ENCODE assay signal across 1 cellular context in the genomic region with DNA sequence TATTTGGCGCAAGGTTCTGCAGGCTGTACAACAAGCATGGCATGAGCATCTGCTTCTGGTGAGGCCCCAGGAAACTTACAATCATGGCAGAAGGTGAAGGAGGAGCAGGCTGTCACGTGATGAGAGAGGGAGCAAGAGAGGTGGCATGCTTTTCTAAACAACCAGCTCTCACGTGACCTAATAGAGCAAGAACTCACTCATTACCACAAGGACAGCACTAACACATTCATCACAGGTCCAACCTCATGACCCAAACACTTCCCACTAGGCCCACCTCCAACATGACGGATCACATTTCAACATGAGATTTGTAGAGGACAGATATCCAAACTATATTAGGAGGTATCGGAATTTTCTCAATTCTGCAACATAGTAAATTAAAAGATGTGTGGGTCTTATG.
TF ChIP-seq lines count a peak whose summit lies in the region.

No MANE protein-coding gene starts in this region.

TF ChIP-seq in GM23338, 12 proteins besides CTCF, POLR2A, EP300 and RAD21 (continued from another document):
- TF ChIP-seq, protein P1, sequence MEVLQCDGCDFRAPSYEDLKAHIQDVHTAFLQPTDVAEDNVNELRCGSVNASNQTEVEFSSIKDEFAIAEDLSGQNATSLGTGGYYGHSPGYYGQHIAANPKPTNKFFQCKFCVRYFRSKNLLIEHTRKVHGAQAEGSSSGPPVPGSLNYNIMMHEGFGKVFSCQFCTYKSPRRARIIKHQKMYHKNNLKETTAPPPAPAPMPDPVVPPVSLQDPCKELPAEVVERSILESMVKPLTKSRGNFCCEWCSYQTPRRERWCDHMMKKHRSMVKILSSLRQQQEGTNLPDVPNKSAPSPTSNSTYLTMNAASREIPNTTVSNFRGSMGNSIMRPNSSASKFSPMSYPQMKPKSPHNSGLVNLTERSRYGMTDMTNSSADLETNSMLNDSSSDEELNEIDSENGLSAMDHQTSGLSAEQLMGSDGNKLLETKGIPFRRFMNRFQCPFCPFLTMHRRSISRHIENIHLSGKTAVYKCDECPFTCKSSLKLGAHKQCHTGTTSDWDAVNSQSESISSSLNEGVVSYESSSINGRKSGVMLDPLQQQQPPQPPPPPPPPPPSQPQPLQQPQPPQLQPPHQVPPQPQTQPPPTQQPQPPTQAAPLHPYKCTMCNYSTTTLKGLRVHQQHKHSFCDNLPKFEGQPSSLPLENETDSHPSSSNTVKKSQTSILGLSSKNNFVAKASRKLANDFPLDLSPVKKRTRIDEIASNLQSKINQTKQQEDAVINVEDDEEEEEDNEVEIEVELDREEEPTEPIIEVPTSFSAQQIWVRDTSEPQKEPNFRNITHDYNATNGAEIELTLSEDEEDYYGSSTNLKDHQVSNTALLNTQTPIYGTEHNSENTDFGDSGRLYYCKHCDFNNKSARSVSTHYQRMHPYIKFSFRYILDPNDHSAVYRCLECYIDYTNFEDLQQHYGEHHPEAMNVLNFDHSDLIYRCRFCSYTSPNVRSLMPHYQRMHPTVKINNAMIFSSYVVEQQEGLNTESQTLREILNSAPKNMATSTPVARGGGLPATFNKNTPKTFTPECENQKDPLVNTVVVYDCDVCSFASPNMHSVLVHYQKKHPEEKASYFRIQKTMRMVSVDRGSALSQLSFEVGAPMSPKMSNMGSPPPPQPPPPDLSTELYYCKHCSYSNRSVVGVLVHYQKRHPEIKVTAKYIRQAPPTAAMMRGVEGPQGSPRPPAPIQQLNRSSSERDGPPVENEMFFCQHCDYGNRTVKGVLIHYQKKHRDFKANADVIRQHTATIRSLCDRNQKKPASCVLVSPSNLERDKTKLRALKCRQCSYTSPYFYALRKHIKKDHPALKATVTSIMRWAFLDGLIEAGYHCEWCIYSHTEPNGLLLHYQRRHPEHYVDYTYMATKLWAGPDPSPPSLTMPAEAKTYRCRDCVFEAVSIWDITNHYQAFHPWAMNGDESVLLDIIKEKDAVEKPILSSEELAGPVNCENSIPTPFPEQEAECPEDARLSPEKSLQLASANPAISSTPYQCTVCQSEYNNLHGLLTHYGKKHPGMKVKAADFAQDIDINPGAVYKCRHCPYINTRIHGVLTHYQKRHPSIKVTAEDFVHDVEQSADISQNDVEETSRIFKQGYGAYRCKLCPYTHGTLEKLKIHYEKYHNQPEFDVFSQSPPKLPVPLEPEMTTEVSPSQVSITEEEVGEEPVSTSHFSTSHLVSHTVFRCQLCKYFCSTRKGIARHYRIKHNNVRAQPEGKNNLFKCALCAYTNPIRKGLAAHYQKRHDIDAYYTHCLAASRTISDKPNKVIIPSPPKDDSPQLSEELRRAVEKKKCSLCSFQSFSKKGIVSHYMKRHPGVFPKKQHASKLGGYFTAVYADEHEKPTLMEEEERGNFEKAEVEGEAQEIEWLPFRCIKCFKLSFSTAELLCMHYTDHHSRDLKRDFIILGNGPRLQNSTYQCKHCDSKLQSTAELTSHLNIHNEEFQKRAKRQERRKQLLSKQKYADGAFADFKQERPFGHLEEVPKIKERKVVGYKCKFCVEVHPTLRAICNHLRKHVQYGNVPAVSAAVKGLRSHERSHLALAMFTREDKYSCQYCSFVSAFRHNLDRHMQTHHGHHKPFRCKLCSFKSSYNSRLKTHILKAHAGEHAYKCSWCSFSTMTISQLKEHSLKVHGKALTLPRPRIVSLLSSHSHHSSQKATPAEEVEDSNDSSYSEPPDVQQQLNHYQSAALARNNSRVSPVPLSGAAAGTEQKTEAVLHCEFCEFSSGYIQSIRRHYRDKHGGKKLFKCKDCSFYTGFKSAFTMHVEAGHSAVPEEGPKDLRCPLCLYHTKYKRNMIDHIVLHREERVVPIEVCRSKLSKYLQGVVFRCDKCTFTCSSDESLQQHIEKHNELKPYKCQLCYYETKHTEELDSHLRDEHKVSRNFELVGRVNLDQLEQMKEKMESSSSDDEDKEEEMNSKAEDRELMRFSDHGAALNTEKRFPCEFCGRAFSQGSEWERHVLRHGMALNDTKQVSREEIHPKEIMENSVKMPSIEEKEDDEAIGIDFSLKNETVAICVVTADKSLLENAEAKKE (CRISPR knock-in tag; IDR thresholded peaks at IDR 0.05), result no peak
- TF ChIP-seq ZNF114 (CRISPR knock-in tag; IDR thresholded peaks at IDR 0.05) (no peak), NANOG (IDR thresholded peaks at IDR 0.05; ENCODE audit: borderline replicate concordance) (no peak), EZH2phosphoT487 (IDR thresholded peaks at IDR 0.05; ENCODE audit: unreplicated experiment) (no peak), CREB1 (CRISPR knock-in tag; IDR thresholded peaks at IDR 0.05; ENCODE audit: low read depth) (no peak), JUNB (IDR thresholded peaks at IDR 0.05; ENCODE audit: unreplicated experiment) (no peak), ETS1 (IDR thresholded peaks at IDR 0.05) (no peak), POLR2AphosphoS5 (IDR thresholded peaks at IDR 0.05; ENCODE audit: low read depth) (no peak), ZNF331 (CRISPR knock-in tag; IDR thresholded peaks at IDR 0.05; ENCODE audit: low read depth) (no peak)
- TF ChIP-seq, protein P2, sequence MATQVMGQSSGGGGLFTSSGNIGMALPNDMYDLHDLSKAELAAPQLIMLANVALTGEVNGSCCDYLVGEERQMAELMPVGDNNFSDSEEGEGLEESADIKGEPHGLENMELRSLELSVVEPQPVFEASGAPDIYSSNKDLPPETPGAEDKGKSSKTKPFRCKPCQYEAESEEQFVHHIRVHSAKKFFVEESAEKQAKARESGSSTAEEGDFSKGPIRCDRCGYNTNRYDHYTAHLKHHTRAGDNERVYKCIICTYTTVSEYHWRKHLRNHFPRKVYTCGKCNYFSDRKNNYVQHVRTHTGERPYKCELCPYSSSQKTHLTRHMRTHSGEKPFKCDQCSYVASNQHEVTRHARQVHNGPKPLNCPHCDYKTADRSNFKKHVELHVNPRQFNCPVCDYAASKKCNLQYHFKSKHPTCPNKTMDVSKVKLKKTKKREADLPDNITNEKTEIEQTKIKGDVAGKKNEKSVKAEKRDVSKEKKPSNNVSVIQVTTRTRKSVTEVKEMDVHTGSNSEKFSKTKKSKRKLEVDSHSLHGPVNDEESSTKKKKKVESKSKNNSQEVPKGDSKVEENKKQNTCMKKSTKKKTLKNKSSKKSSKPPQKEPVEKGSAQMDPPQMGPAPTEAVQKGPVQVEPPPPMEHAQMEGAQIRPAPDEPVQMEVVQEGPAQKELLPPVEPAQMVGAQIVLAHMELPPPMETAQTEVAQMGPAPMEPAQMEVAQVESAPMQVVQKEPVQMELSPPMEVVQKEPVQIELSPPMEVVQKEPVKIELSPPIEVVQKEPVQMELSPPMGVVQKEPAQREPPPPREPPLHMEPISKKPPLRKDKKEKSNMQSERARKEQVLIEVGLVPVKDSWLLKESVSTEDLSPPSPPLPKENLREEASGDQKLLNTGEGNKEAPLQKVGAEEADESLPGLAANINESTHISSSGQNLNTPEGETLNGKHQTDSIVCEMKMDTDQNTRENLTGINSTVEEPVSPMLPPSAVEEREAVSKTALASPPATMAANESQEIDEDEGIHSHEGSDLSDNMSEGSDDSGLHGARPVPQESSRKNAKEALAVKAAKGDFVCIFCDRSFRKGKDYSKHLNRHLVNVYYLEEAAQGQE (IDR thresholded peaks at IDR 0.05; ENCODE audit: unreplicated experiment), result no peak
